ENCODE assay signal across 23 cellular contexts in genomic region chr11:87366766-87367405, GRCh38.
DNase-seq lines count a peak whose midpoint lies in the region; ATAC-seq, FAIRE-seq and TF ChIP-seq lines count a peak whose summit lies in the region.
"Had no signal": no experiment of that assay in that cellular context is flagged by ENCODE, and none has a peak within 500 bp of the region (broad histone marks: within the 10 kb centered on the region; RNA-seq: fewer than 3 reads in every experiment).

No MANE protein-coding gene starts in this region.

- no peak for ATAC-seq in HG03460 (IDR thresholded peaks at IDR 0.05; ENCODE audit: unreplicated experiment)

- intact Hi-C loops in left ventricle myocardium inferior (cut with micrococcal nuclease) = no loop called here
- intact Hi-C loops in spleen (cut with DNase I; ENCODE audit: low total_unique reads) = no loop called here

- FAIRE-seq in bronchial epithelial cell (lab: Jason Lieb, UNC) = no peak
- FAIRE-seq: A204.1, G401.6, GM12892, GM18507 had no signal

- no peaks in the 10 kb centered on the region for H3K27me3 Mint-ChIP-seq in glutamatergic neuron (ENCODE audit: unreplicated experiment)

- no peaks in the 10 kb centered on the region for H3K36me3 Mint-ChIP-seq in glutamatergic neuron (ENCODE audit: unreplicated experiment)
- H3K36me3 Mint-ChIP-seq: CD8-positive, alpha-beta memory T cell had no signal

- H3K27ac Mint-ChIP-seq in glutamatergic neuron (ENCODE audit: unreplicated experiment) = no peak overlapping the region
- H3K27ac Mint-ChIP-seq: CD8-positive, alpha-beta memory T cell had no signal

- no peak overlapping the region for H3K4me3 ChIP-seq in left ventricle myocardium inferior
- H3K4me3 ChIP-seq in right atrium auricular region = no peak overlapping the region
- no peak overlapping the region for H3K4me3 ChIP-seq in bronchial epithelial cell (ENCODE audit: low read depth, low read length)
- H3K4me3 ChIP-seq in fibroblast of the aortic adventitia (ENCODE audit: low read depth, low read length) = no peak overlapping the region
- H3K4me3 ChIP-seq in spleen = no peak overlapping the region
- H3K4me3 ChIP-seq: MG63, Peyer's patch had no signal

- H3K4me1 ChIP-seq in left ventricle myocardium inferior (peaks cover 34% of the 10 kb centered on the region), right atrium auricular region (peaks cover 0 to 12% of the 10 kb centered on the region in 2 donors), spleen (peaks cover 0 to 32% (median 1%) of the 10 kb centered on the region in 6 donors)
- H3K4me1 ChIP-seq: Peyer's patch had no signal

- no peaks in the 10 kb centered on the region for H3K36me3 ChIP-seq in left ventricle myocardium inferior
- H3K36me3 ChIP-seq in right atrium auricular region = no peaks in the 10 kb centered on the region
- H3K36me3 ChIP-seq in bronchial epithelial cell (ENCODE audit: control insufficient read depth, insufficient read depth, low read length) = no peaks in the 10 kb centered on the region
- H3K36me3 ChIP-seq in spleen = no peaks in the 10 kb centered on the region
- H3K36me3 ChIP-seq: MG63 had no signal

- no peaks in the 10 kb centered on the region for H3K9me3 Mint-ChIP-seq in glutamatergic neuron (ENCODE audit: unreplicated experiment)
- H3K9me3 Mint-ChIP-seq: CD8-positive, alpha-beta memory T cell had no signal

- 67 to 81% (median 70%) methylated on average over 2 of the region's 2 CpGs for WGBS in spleen, 5 donors

- H3K9me3 ChIP-seq in left ventricle myocardium inferior (replicated peaks) (no peaks in the 10 kb centered on the region), right atrium auricular region (no peaks in the 10 kb centered on the region), spleen (no peaks in the 10 kb centered on the region)
- H3K9me3 ChIP-seq: MG63, Peyer's patch had no signal

- H3K4me1 Mint-ChIP-seq in glutamatergic neuron (ENCODE audit: low read depth, unreplicated experiment) = peaks cover 12% of the 10 kb centered on the region
- H3K4me1 Mint-ChIP-seq: CD8-positive, alpha-beta memory T cell had no signal

- no peak for TF ChIP-seq POLR2A in spleen (IDR thresholded peaks at IDR 0.05)

- no peak for DNase-seq in left ventricle myocardium inferior
- DNase-seq in right atrium auricular region (ENCODE audit: low spot score) = no peak
- peak; percentile 54 for DNase-seq in bronchial epithelial cell (ENCODE audit: low read depth)
- peak; percentile 50 for DNase-seq in fibroblast of the aortic adventitia (ENCODE audit: low read depth)
- DNase-seq in spleen = no peak
- DNase-seq in NCI-H1092 treated with DMSO at 0.1 percent for 48 hours (lab: John Stamatoyannopoulos, UW) = no peak
- no peak for DNase-seq in glutamatergic neuron
- DNase-seq: Calu3; CD8-positive, alpha-beta memory T cell; Karpas-422; MG63; NCI-H1417 treated with DMSO at 0.1 percent for 48 hours; NCI-H187 treated with DMSO at 0.1 percent for 48 hours; NCI-H2107; NCI-H510A treated with DMSO at 0.1 percent for 48 hours; NCI-H748 treated with DMSO at 0.1 percent for 48 hours; Peyer's patch had no signal

- TF ChIP-seq CTCF in left ventricle myocardium inferior (IDR thresholded peaks at IDR 0.05; ENCODE audit: borderline replicate concordance) (no peak), right atrium auricular region (IDR thresholded peaks at IDR 0.05) (no peak), bronchial epithelial cell (IDR thresholded peaks at IDR 0.05; ENCODE audit: insufficient read depth, low read length, severe bottlenecking) (no peak), fibroblast of the aortic adventitia (IDR thresholded peaks at IDR 0.05; ENCODE audit: insufficient read depth, low read length) (no peak), spleen (IDR thresholded peaks at IDR 0.05 in 8 of 11, conservative IDR thresholded peaks at IDR 0.05 in 3 of 11) (no peak), glutamatergic neuron (IDR thresholded peaks at IDR 0.05; ENCODE audit: partially characterized antibody, unreplicated experiment) (no peak)

- no peaks in the 10 kb centered on the region for H3K27me3 ChIP-seq in left ventricle myocardium inferior (ENCODE audit: low read depth)
- no peaks in the 10 kb centered on the region for H3K27me3 ChIP-seq in right atrium auricular region
- H3K27me3 ChIP-seq in bronchial epithelial cell (ENCODE audit: control insufficient read depth, insufficient read depth, low read length) = no peaks in the 10 kb centered on the region
- H3K27me3 ChIP-seq in spleen (replicated peaks in 1 of 7) = no peaks in the 10 kb centered on the region
- H3K27me3 ChIP-seq: MG63, Peyer's patch had no signal

- no peak overlapping the region for H3K4me3 Mint-ChIP-seq in glutamatergic neuron (ENCODE audit: unreplicated experiment)
- H3K4me3 Mint-ChIP-seq: CD8-positive, alpha-beta memory T cell had no signal

- H3K27ac ChIP-seq in left ventricle myocardium inferior (replicated peaks) = peak overlapping the region; percentile 41
- no peak overlapping the region for H3K27ac ChIP-seq in right atrium auricular region
- H3K27ac ChIP-seq in spleen = peak overlapping the region in 6 of 8 donors; percentile 14 to 57 (median 35)
- H3K27ac ChIP-seq: C4-2B had no signal

Comparison
In these comparisons a context has a peak if more than half of its experiments do, and no peak if none do; other contexts are left out.
1. H3K27ac ChIP-seq: peak in left ventricle myocardium inferior (single experiment) and spleen (6 of 8); none in right atrium auricular region (0 of 2).
2. DNase-seq: peak in bronchial epithelial cell (single experiment) and fibroblast of the aortic adventitia (single experiment); none in left ventricle myocardium inferior (single experiment), right atrium auricular region (single experiment), spleen (single experiment), NCI-H1092 treated with DMSO at 0.1 percent for 48 hours (single experiment) and glutamatergic neuron (single experiment).